ENCODE assay signal across 1 cellular context in genomic region chr3:119382134-119382533, GRCh38.
TF ChIP-seq lines count a peak whose summit lies in the region.

No MANE protein-coding gene starts in this region.

TF ChIP-seq in GM23338, 12 proteins besides CTCF, POLR2A, EP300 and RAD21 (continued from another document):
- TF ChIP-seq, protein P1, sequence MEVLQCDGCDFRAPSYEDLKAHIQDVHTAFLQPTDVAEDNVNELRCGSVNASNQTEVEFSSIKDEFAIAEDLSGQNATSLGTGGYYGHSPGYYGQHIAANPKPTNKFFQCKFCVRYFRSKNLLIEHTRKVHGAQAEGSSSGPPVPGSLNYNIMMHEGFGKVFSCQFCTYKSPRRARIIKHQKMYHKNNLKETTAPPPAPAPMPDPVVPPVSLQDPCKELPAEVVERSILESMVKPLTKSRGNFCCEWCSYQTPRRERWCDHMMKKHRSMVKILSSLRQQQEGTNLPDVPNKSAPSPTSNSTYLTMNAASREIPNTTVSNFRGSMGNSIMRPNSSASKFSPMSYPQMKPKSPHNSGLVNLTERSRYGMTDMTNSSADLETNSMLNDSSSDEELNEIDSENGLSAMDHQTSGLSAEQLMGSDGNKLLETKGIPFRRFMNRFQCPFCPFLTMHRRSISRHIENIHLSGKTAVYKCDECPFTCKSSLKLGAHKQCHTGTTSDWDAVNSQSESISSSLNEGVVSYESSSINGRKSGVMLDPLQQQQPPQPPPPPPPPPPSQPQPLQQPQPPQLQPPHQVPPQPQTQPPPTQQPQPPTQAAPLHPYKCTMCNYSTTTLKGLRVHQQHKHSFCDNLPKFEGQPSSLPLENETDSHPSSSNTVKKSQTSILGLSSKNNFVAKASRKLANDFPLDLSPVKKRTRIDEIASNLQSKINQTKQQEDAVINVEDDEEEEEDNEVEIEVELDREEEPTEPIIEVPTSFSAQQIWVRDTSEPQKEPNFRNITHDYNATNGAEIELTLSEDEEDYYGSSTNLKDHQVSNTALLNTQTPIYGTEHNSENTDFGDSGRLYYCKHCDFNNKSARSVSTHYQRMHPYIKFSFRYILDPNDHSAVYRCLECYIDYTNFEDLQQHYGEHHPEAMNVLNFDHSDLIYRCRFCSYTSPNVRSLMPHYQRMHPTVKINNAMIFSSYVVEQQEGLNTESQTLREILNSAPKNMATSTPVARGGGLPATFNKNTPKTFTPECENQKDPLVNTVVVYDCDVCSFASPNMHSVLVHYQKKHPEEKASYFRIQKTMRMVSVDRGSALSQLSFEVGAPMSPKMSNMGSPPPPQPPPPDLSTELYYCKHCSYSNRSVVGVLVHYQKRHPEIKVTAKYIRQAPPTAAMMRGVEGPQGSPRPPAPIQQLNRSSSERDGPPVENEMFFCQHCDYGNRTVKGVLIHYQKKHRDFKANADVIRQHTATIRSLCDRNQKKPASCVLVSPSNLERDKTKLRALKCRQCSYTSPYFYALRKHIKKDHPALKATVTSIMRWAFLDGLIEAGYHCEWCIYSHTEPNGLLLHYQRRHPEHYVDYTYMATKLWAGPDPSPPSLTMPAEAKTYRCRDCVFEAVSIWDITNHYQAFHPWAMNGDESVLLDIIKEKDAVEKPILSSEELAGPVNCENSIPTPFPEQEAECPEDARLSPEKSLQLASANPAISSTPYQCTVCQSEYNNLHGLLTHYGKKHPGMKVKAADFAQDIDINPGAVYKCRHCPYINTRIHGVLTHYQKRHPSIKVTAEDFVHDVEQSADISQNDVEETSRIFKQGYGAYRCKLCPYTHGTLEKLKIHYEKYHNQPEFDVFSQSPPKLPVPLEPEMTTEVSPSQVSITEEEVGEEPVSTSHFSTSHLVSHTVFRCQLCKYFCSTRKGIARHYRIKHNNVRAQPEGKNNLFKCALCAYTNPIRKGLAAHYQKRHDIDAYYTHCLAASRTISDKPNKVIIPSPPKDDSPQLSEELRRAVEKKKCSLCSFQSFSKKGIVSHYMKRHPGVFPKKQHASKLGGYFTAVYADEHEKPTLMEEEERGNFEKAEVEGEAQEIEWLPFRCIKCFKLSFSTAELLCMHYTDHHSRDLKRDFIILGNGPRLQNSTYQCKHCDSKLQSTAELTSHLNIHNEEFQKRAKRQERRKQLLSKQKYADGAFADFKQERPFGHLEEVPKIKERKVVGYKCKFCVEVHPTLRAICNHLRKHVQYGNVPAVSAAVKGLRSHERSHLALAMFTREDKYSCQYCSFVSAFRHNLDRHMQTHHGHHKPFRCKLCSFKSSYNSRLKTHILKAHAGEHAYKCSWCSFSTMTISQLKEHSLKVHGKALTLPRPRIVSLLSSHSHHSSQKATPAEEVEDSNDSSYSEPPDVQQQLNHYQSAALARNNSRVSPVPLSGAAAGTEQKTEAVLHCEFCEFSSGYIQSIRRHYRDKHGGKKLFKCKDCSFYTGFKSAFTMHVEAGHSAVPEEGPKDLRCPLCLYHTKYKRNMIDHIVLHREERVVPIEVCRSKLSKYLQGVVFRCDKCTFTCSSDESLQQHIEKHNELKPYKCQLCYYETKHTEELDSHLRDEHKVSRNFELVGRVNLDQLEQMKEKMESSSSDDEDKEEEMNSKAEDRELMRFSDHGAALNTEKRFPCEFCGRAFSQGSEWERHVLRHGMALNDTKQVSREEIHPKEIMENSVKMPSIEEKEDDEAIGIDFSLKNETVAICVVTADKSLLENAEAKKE (CRISPR knock-in tag; IDR thresholded peaks at IDR 0.05): no peak
- TF ChIP-seq ZNF331 (CRISPR knock-in tag; IDR thresholded peaks at IDR 0.05; ENCODE audit: low read depth) (no peak), REST (IDR thresholded peaks at IDR 0.05; ENCODE audit: unreplicated experiment) (no peak), EZH2 (IDR thresholded peaks at IDR 0.05; ENCODE audit: low read depth, unreplicated experiment) (no peak)
